In genomic region chr5:157828949-157829639, GRCh38 we compare ENCODE assay signal across 10 cellular contexts. TPM values are rescaled to one million over a fixed set of nuclear protein-coding genes. Genes with fewer than 3 reads are reported as not detected.
DNase-seq lines count a peak whose midpoint lies in the region; ATAC-seq, FAIRE-seq and TF ChIP-seq lines count a peak whose summit lies in the region.
"Had no signal": no experiment of that assay in that cellular context is flagged by ENCODE, and none has a peak within 500 bp of the region (broad histone marks: within the 10 kb centered on the region; RNA-seq: fewer than 3 reads in every experiment).

No MANE protein-coding gene starts in this region.

- WGBS in liver: 96% methylated on average over 4 of the region's 4 CpGs

- peaks cover 4 to 40% (median 19%) of the 10 kb centered on the region in 4 donors for H3K4me1 ChIP-seq in liver (ENCODE audit: control insufficient read depth in 4 of 4, insufficient read depth in 4 of 4, low read length in 3 of 4)

- TF ChIP-seq CTCF in C4-2B (conservative IDR thresholded peaks at IDR 0.05) (peak; percentile 71), liver (IDR thresholded peaks at IDR 0.05; ENCODE audit: low read depth, low read length, missing input control) (peak; percentile 41)

- FAIRE-seq in TTC549 (lab: Jason Lieb, UNC) (peak; percentile 39), GM12891 (lab: Jason Lieb, UNC) (no peak)

- ATAC-seq in GM19455 (IDR thresholded peaks at IDR 0.05; ENCODE audit: unreplicated experiment): no peak

- no peak overlapping the region for H3K9ac ChIP-seq in liver (ENCODE audit: low read depth in 1 of 2, low read length in 2 of 2)

- H3K9me3 ChIP-seq in liver (ENCODE audit: control insufficient read depth in 4 of 4, low read length in 3 of 4): no peaks in the 10 kb centered on the region
- H3K9me3 ChIP-seq: gastrocnemius medialis had no signal

- peak; percentile 17 to 51 for TF ChIP-seq RAD21 in liver (IDR thresholded peaks at IDR 0.05)

- no peak for TF ChIP-seq POLR2A in GM12891 (IDR thresholded peaks at IDR 0.05; ENCODE audit: low read depth, low read length)

- H3K36me3 ChIP-seq in H7 (replicated peaks; ENCODE audit: control insufficient read depth, insufficient read depth, low read length) (no peaks in the 10 kb centered on the region), liver (ENCODE audit: control insufficient read depth in 4 of 4, insufficient read depth in 3 of 4, low read depth in 1 of 4, low read length in 3 of 4) (peaks cover 0 to 2% (median 0%) of the 10 kb centered on the region in 4 donors)
- H3K36me3 ChIP-seq: gastrocnemius medialis had no signal

- H3K27me3 ChIP-seq in H7 (ENCODE audit: control insufficient read depth, insufficient read depth, low read length): no peaks in the 10 kb centered on the region
- H3K27me3 ChIP-seq in liver (ENCODE audit: control insufficient read depth in 4 of 4, insufficient read depth in 4 of 4, low read length in 3 of 4): no peaks in the 10 kb centered on the region
- H3K27me3 ChIP-seq: gastrocnemius medialis had no signal

- H3K4me3 ChIP-seq in H7 (ENCODE audit: insufficient read depth, low read depth, low read length): no peak overlapping the region
- no peak overlapping the region for H3K4me3 ChIP-seq in liver (ENCODE audit: low read depth in 1 of 3, low read length in 3 of 3)
- H3K4me3 ChIP-seq: gastrocnemius medialis had no signal

- peak; percentile 47 for DNase-seq in H7
- no peak for DNase-seq in NCI-H345 treated with DMSO at 0.1 percent for 48 hours (lab: John Stamatoyannopoulos, UW; ENCODE audit: unreplicated experiment)
- no peak for DNase-seq in amygdala (lab: John Stamatoyannopoulos, UW)
- DNase-seq in GM12891 (ENCODE audit: insufficient read length, low spot score): no peak
- DNase-seq: gastrocnemius medialis, NCI-H187 had no signal

- H3K27ac ChIP-seq in C4-2B (no peak overlapping the region), liver (ENCODE audit: low read depth in 1 of 2, low read length in 2 of 2) (no peak overlapping the region)

TF ChIP-seq in liver, 16 proteins besides CTCF, POLR2A, EP300 and RAD21:
- peak in 1 of 2 donors; percentile 10 for TF ChIP-seq HNF4A (conservative IDR thresholded peaks at IDR 0.05)
- no peak for TF ChIP-seq ZBTB33 (IDR thresholded peaks at IDR 0.05)

TF ChIP-seq in GM12891, 5 proteins besides CTCF, POLR2A, EP300 and RAD21:
- TF ChIP-seq SPI1 (IDR thresholded peaks at IDR 0.05; ENCODE audit: low read depth, low read length) (no peak), POU2F2 (IDR thresholded peaks at IDR 0.05; ENCODE audit: low read depth, low read length) (no peak), POLR2AphosphoS5 (IDR thresholded peaks at IDR 0.05; ENCODE audit: low read depth, low read length) (no peak), TAF1 (IDR thresholded peaks at IDR 0.05; ENCODE audit: low read depth, low read length) (no peak), PAX5 (IDR thresholded peaks at IDR 0.05; ENCODE audit: insufficient read depth, low read length, severe bottlenecking) (no peak)

RNA-seq across cellular contexts. Expression of gene CLINT1, which starts 29.9 kb away (rescaled TPM):
- 74.9 and 78.4 TPM in 2 replicates for total RNA-seq in H7 (2014; rRNA removed; shearing (Covaris generic))
- 100 to 1,000 TPM in 1 of 2 donors, 10 to 100 TPM in 1; 94.3 to 115 TPM for total RNA-seq in liver
- 10 to 100 TPM; 34.8 to 42.4 TPM for polyA plus RNA-seq in liver
- 21.4 TPM for polyA plus RNA-seq in GM12891 (2012; ENCODE audit: low read depth, missing spikeins)
